ENCODE assay signal across 8 cellular contexts in genomic region chr6:36615018-36615761, GRCh38. TPM values are rescaled to one million over a fixed set of nuclear protein-coding genes. Genes with fewer than 3 reads are reported as not detected.
DNase-seq lines count a peak whose midpoint lies in the region; ATAC-seq and TF ChIP-seq lines count a peak whose summit lies in the region.

No MANE protein-coding gene starts in this region.

- peaks cover 11 to 53% of the 10 kb centered on the region in 2 donors for H3K36me3 ChIP-seq in neuronal stem cell (replicated peaks in 1 of 2; ENCODE audit: control insufficient read depth in 2 of 2, insufficient read depth in 2 of 2, low read length in 2 of 2)

- no peak overlapping the region for H3K23ac ChIP-seq in neuronal stem cell (ENCODE audit: low read depth, low read length, poor library complexity)

- no peak overlapping the region for H2AK5ac ChIP-seq in neuronal stem cell (ENCODE audit: low read depth, low read length)

- H2BK5ac ChIP-seq in neuronal stem cell (ENCODE audit: low read length) = no peak overlapping the region

- no peak overlapping the region for H2BK120ac ChIP-seq in neuronal stem cell (ENCODE audit: low read depth, low read length)

- H3K4me3 ChIP-seq in GM12864 (ENCODE audit: low read depth, low read length) (no peak overlapping the region), fibroblast of pulmonary artery (replicated peaks; ENCODE audit: low read depth, low read length) (no peak overlapping the region), neuronal stem cell (ENCODE audit: low read length in 2 of 2) (no peak overlapping the region)

- no peaks in the 10 kb centered on the region for H3K79me1 ChIP-seq in neuronal stem cell (ENCODE audit: low read depth, low read length)

- no peak overlapping the region for H4K91ac ChIP-seq in neuronal stem cell (ENCODE audit: low read depth, low read length, poor library complexity)

- H3K4ac ChIP-seq in neuronal stem cell (ENCODE audit: low read length) = no peak overlapping the region

- no peak for ATAC-seq in GM21717 (IDR thresholded peaks at IDR 0.05; ENCODE audit: unreplicated experiment)
- no peak for ATAC-seq in HG03432 (IDR thresholded peaks at IDR 0.05; ENCODE audit: unreplicated experiment)

- no peaks in the 10 kb centered on the region for H3K4me1 ChIP-seq in neuronal stem cell (ENCODE audit: control insufficient read depth in 2 of 2, insufficient read depth in 1 of 2, low read depth in 1 of 2, low read length in 2 of 2)

- no peak overlapping the region for H3K9ac ChIP-seq in neuronal stem cell (ENCODE audit: low read depth, low read length, poor library complexity)

- H3K27me3 ChIP-seq in neuronal stem cell (ENCODE audit: control insufficient read depth in 3 of 3, insufficient read depth in 3 of 3, low read depth in 1 of 3, low read length in 3 of 3) = no peaks in the 10 kb centered on the region

- TF ChIP-seq CTCF in GM12864 (IDR thresholded peaks at IDR 0.05; ENCODE audit: low read depth, low read length, missing control alignments) = peak; percentile 83
- TF ChIP-seq CTCF in fibroblast of pulmonary artery (IDR thresholded peaks at IDR 0.05; ENCODE audit: low read length, missing control alignments) = peak; percentile 76

- no peaks in the 10 kb centered on the region for H3K9me3 ChIP-seq in neuronal stem cell (replicated peaks in 1 of 2; ENCODE audit: control insufficient read depth in 2 of 2, insufficient read depth in 1 of 2, low read depth in 1 of 2, low read length in 2 of 2)

- peak; percentile 72 for DNase-seq in AG08395 (ENCODE audit: low spot score)
- DNase-seq in GM12864 (ENCODE audit: low read depth) = no peak
- DNase-seq in NCI-H460 (ENCODE audit: extremely low read depth, low read depth) = peak; percentile 57
- DNase-seq in activated T-cell treated with anti-CD3 and anti-CD28 coated beads, Interleukin-2, amount 50 U/mL, for 1 hour = peak; percentile 50
- DNase-seq in fibroblast of pulmonary artery (ENCODE audit: low read depth) = peak; percentile 82
- peak; percentile 31 for DNase-seq in neuronal stem cell (ENCODE audit: low spot score)

- no peak overlapping the region for H3K27ac ChIP-seq in neuronal stem cell (replicated peaks; ENCODE audit: low read length)

- no peak overlapping the region for H3K18ac ChIP-seq in neuronal stem cell (ENCODE audit: low read length)

- H2AFZ ChIP-seq in neuronal stem cell (ENCODE audit: low read length) = no peak overlapping the region

- no peak overlapping the region for H3K14ac ChIP-seq in neuronal stem cell (ENCODE audit: low read length)

- no peak overlapping the region for H2BK12ac ChIP-seq in neuronal stem cell (ENCODE audit: low read length)

- H4K8ac ChIP-seq in neuronal stem cell (ENCODE audit: low read depth, low read length) = no peak overlapping the region

- WGBS in neuronal stem cell (ENCODE audit: extremely low coverage in 2 of 2, insufficient read length in 2 of 2, insufficient replicate concordance in 1 of 2), 2 donors = no CpG with 5 or more reads among the region's 7 CpGs

- H2BK15ac ChIP-seq in neuronal stem cell (ENCODE audit: low read length) = no peak overlapping the region

- H3K4me2 ChIP-seq in neuronal stem cell (ENCODE audit: insufficient read depth, low read length, poor library complexity, severe bottlenecking) = no peak overlapping the region

RNA-seq across cellular contexts. Expression of gene SRSF3, which starts 21.0 kb away (rescaled TPM):
- total RNA-seq in NCI-H460 (2014; rRNA removed; shearing (Covaris generic)) = 217 and 262 TPM in 2 replicates
- polyA plus RNA-seq in NCI-H460 (2014; cell fraction: nucleus; rRNA removed) = 138 and 142 TPM in 2 replicates
- 276 TPM for polyA plus RNA-seq in neuronal stem cell (2013, experiment 1 of 2)
- 284 TPM for polyA plus RNA-seq in neuronal stem cell (2013, experiment 2 of 2)
